ENCODE assay signal across 8 cellular contexts in the genomic region with DNA sequence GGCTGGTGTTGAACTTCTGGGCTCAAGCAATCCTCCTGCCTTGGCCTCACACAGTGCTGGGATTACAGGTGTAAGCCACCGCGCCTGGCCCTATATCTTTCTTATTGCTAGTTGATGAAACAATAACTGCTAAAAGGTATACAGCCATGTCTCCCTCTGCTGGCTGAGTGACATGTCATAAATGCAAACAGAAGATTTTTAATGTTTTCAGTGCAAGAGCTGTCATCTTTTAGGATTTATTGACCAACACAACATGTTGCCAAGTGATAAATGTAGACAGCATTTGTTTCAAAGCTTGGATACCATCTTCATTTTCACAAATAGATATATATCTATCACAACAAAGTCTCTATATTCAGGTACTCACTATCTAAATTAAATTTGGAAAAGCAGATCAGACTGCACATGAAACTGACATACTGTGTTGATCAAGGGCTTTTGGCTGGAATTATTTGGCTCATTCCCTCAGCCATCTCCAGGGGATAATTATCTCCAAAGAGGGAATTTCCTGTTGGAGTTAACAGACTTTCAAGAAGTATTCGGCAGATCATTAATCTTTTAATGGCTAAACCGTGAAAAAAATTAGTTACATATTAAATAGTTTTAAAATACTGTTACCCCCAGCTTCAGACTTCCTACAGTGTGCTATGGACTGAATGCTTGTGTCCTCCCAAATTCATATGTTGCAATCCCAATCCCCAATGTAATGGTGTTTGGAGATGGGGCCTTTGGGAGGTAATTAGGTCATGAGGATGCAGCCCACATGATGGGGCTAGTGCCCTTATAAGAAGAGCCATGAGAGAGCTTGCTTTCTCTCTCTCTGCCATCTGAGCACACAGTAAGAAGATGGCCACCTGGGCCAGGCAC. TPM values are rescaled to one million over a fixed set of nuclear protein-coding genes. Genes with fewer than 3 reads are reported as not detected.
A peak's percentile ranks its signal among the peaks of the same experiment; 100 is the strongest.
DNase-seq lines count a peak whose midpoint lies in the region; ATAC-seq, FAIRE-seq and TF ChIP-seq lines count a peak whose summit lies in the region.

No MANE protein-coding gene starts in this region.

- no peak for TF ChIP-seq POLR2A in esophagus muscularis mucosa (IDR thresholded peaks at IDR 0.05; ENCODE audit: low read depth)

- FAIRE-seq in pancreas (lab: Jason Lieb, UNC), result no peak

- H3K4me3 Mint-ChIP-seq in CD14-positive monocyte, result no peak overlapping the region
- no peak overlapping the region for H3K4me3 Mint-ChIP-seq in activated CD8-positive, alpha-beta T cell treated with anti-CD3 and anti-CD28 coated beads, Interleukin-2, amount 10 ng/mL, durations not matched to agents 7 days and 5 days

- peak; percentile 45 for TF ChIP-seq CTCF in CD14-positive monocyte (IDR thresholded peaks at IDR 0.05)
- peak; percentile 31 to 48 (median 43) for TF ChIP-seq CTCF in esophagus muscularis mucosa (IDR thresholded peaks at IDR 0.05)
- peak in 2 of 4 donors; percentile 8 to 31 for TF ChIP-seq CTCF in pancreas (IDR thresholded peaks at IDR 0.05)

- no peak for TF ChIP-seq EP300 in esophagus muscularis mucosa (IDR thresholded peaks at IDR 0.05)

- H3K4me1 Mint-ChIP-seq in CD14-positive monocyte, result no peaks in the 10 kb centered on the region
- H3K4me1 Mint-ChIP-seq in activated CD8-positive, alpha-beta T cell treated with anti-CD3 and anti-CD28 coated beads, Interleukin-2, amount 10 ng/mL, durations not matched to agents 7 days and 5 days (ENCODE audit: low read depth), result no peaks in the 10 kb centered on the region

- DNase-seq in CD14-positive monocyte (ENCODE audit: low spot score) (no peak), NCI-H2196 (lab: John Stamatoyannopoulos, UW; ENCODE audit: unreplicated experiment) (peak; percentile 53), esophagus muscularis mucosa (ENCODE audit: extremely low spot score) (no peak), pancreas (peak in 2 of 6 donors; percentile 32 to 33)
- peak; percentile 64 for DNase-seq in activated CD8-positive, alpha-beta T cell treated with anti-CD3 and anti-CD28 coated beads, Interleukin-2, amount 10 ng/mL, durations not matched to agents 7 days and 5 days

- no peaks in the 10 kb centered on the region for H3K9me3 Mint-ChIP-seq in CD14-positive monocyte
- H3K9me3 Mint-ChIP-seq in activated CD8-positive, alpha-beta T cell treated with anti-CD3 and anti-CD28 coated beads, Interleukin-2, amount 10 ng/mL, durations not matched to agents 7 days and 5 days (ENCODE audit: insufficient read depth), result no peaks in the 10 kb centered on the region

- H3K4me1 ChIP-seq in esophagus muscularis mucosa (peaks cover 0 to 7% (median 2%) of the 10 kb centered on the region in 4 donors), pancreas (peaks cover 0 to 4% (median 0%) of the 10 kb centered on the region in 3 donors)

- ATAC-seq in GM19324 (IDR thresholded peaks at IDR 0.05; ENCODE audit: low FRiP score, unreplicated experiment), result peak; percentile 54
- peak; percentile 64 for ATAC-seq in activated CD8-positive, alpha-beta T cell treated with anti-CD3 and anti-CD28 coated beads, Interleukin-2, amount 10 ng/mL, durations not matched to agents 7 days and 5 days
- ATAC-seq in pancreas, result peak; percentile 66 to 84 (median 80)
- no peak for ATAC-seq in HG03565 (IDR thresholded peaks at IDR 0.05; ENCODE audit: unreplicated experiment)
- ATAC-seq in HG02759 (IDR thresholded peaks at IDR 0.05; ENCODE audit: unreplicated experiment), result no peak

- H3K36me3 ChIP-seq in esophagus muscularis mucosa, result no peaks in the 10 kb centered on the region
- H3K36me3 ChIP-seq in pancreas, result no peaks in the 10 kb centered on the region

- H3K27me3 Mint-ChIP-seq in CD14-positive monocyte (ENCODE audit: low read depth in 3 of 3), result peaks cover 0 to 4% (median 2%) of the 10 kb centered on the region in 3 donors
- no peaks in the 10 kb centered on the region for H3K27me3 Mint-ChIP-seq in activated CD8-positive, alpha-beta T cell treated with anti-CD3 and anti-CD28 coated beads, Interleukin-2, amount 10 ng/mL, durations not matched to agents 7 days and 5 days (ENCODE audit: low read depth)

- no peak overlapping the region for H3K27ac ChIP-seq in esophagus muscularis mucosa (replicated peaks in 1 of 4)
- H3K27ac ChIP-seq in pancreas, result peak overlapping the region in 1 of 4 donors; percentile 36

- no peak overlapping the region for H3K27ac Mint-ChIP-seq in CD14-positive monocyte
- no peak overlapping the region for H3K27ac Mint-ChIP-seq in activated CD8-positive, alpha-beta T cell treated with anti-CD3 and anti-CD28 coated beads, Interleukin-2, amount 10 ng/mL, durations not matched to agents 7 days and 5 days

- intact Hi-C loops in CD14-positive monocyte (cut with micrococcal nuclease), result no loop called here
- intact Hi-C loops in esophagus muscularis mucosa (cut with DNase I), result no loop called here
- intact Hi-C loops in pancreas (cut with DNase I), result no loop called here

- CTCF ChIA-PET in activated CD8-positive, alpha-beta T cell treated with anti-CD3 and anti-CD28 coated beads, Interleukin-2, amount 10 ng/mL, durations not matched to agents 7 days and 5 days (lab: Charles Lee), result interaction anchor here (0.6 to 1.5 kb wide), 17 partner anchors 9 to 449 kb away, joined by 3 to 6 read pairs (median 3); no protein-coding TSS in a partner anchor

- H3K4me3 ChIP-seq in esophagus muscularis mucosa, result no peak overlapping the region
- no peak overlapping the region for H3K4me3 ChIP-seq in pancreas

- no peaks in the 10 kb centered on the region for H3K36me3 Mint-ChIP-seq in CD14-positive monocyte
- no peaks in the 10 kb centered on the region for H3K36me3 Mint-ChIP-seq in activated CD8-positive, alpha-beta T cell treated with anti-CD3 and anti-CD28 coated beads, Interleukin-2, amount 10 ng/mL, durations not matched to agents 7 days and 5 days (ENCODE audit: low read depth)

- 44% methylated on average over 4 of the region's 4 CpGs for WGBS in esophagus muscularis mucosa
- whole genome bisulfite sequencing in pancreas, 2 donors, result 10 to 11% methylated on average over 4 of the region's 4 CpGs

- POLR2A ChIA-PET in activated CD8-positive, alpha-beta T cell treated with anti-CD3 and anti-CD28 coated beads, Interleukin-2, amount 10 ng/mL, durations not matched to agents 7 days and 5 days (lab: Charles Lee), result no interaction called here

- H3K27me3 ChIP-seq in esophagus muscularis mucosa (no peaks in the 10 kb centered on the region), pancreas (no peaks in the 10 kb centered on the region)

- H3K9me3 ChIP-seq in esophagus muscularis mucosa (no peaks in the 10 kb centered on the region), pancreas (no peaks in the 10 kb centered on the region)

RNA-seq across cellular contexts. Expression of gene SRPK2, which starts 41.3 kb away (rescaled TPM):
- polyA plus RNA-seq in CD14-positive monocyte (10 to 100 TPM; 30.0 to 37.7 TPM), pancreas (10 to 100 TPM in 1 of 2 donors, 1 to 10 TPM in 1; 6.5 to 12.2 TPM)
- 10 to 100 TPM; 34.5 to 35.9 TPM for total RNA-seq in activated CD8-positive, alpha-beta T cell treated with anti-CD3 and anti-CD28 coated beads, Interleukin-2, amount 10 ng/mL, durations not matched to agents 7 days and 5 days
- total RNA-seq in esophagus muscularis mucosa (10 to 100 TPM; 33.0 to 47.4 (median 42.8) TPM), pancreas (10 to 100 TPM; 14.7 to 27.4 (median 17.2) TPM)

Comparison
In these comparisons a context has a peak if more than half of its experiments do, and no peak if none do; other contexts are left out.
1. DNase-seq: peak in NCI-H2196 (single experiment) and activated CD8-positive, alpha-beta T cell treated with anti-CD3 and anti-CD28 coated beads, Interleukin-2, amount 10 ng/mL, durations not matched to agents 7 days and 5 days (single experiment); none in CD14-positive monocyte (single experiment) and esophagus muscularis mucosa (single experiment).
2. ATAC-seq: peak in GM19324 (single experiment), activated CD8-positive, alpha-beta T cell treated with anti-CD3 and anti-CD28 coated beads, Interleukin-2, amount 10 ng/mL, durations not matched to agents 7 days and 5 days (single experiment) and pancreas (4 of 4); none in HG03565 (single experiment) and HG02759 (single experiment).